In the genomic region with DNA sequence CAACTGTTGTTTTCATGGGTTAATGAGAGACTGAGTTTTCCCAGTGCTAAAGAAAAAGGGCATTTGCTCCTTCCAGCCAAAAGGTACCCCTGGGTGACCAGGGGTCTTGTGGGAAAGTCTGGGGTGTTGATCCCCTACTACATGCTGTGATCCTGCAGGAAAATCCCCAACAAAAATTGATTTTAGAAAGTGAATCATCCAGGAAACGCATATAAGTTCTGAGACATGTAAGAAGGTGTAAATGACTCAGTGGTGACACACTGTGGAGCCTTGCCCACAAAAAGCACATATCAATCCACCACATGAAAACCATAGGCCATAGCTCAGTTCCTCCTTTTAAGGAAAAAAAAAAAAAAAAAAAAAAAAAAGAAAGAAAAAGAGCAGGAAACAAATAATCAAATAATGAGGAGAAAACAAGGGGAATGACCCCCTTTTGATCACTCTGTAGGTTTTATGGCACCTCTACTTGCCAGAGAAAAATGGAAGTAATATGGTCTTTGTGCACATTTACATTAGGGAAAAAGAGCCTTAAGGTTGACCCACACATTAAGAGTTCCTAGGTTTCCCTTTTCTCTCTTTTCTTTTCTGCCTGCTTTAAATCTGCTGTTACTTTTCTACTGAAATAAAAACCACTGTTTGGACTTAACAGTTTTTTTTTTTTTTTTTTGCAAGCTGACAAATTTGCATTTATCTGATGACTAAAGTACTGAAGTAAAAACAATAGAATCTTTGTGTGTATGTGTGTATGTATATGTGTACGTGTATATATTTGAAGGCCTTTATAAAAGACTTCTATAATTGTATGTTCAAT, we compare ENCODE assay signal across 8 cellular contexts.
DNase-seq lines count a peak whose midpoint lies in the region; ATAC-seq and TF ChIP-seq lines count a peak whose summit lies in the region.

No MANE protein-coding gene starts in this region.

- ATAC-seq in activated naive CD4-positive, alpha-beta T cell treated with anti-CD3 and anti-CD28 coated beads, Interleukin-2, amount 50 U/mL, for 72 hours = peak; percentile 99
- ATAC-seq in HG03064 (IDR thresholded peaks at IDR 0.05; ENCODE audit: low read depth, unreplicated experiment) = peak; percentile 100
- ATAC-seq in stimulated activated naive B cell treated with anti-CD40 and anti-IgM and Interleukin-4, amounts not matched to agents 10 μg/mL and 1 μg/mL and 100 μg/mL, for 72 hours (replicated peaks) = peak; percentile 100
- ATAC-seq in HG02970 (IDR thresholded peaks at IDR 0.05; ENCODE audit: low FRiP score, unreplicated experiment) = no peak

- WGBS in tibial nerve, 2 donors = 48 to 51% methylated on average over 2 of the region's 2 CpGs

- no peak overlapping the region for H3K27ac ChIP-seq in tibial nerve

- H3K36me3 ChIP-seq in tibial nerve = no peaks in the 10 kb centered on the region

- H3K27me3 Mint-ChIP-seq in stimulated activated naive B cell treated with anti-CD40 and anti-IgM and Interleukin-4, amounts not matched to agents 10 μg/mL and 1 μg/mL and 100 μg/mL, for 72 hours = peaks cover 0 to 4% of the 10 kb centered on the region in 2 donors

- H3K4me1 Mint-ChIP-seq in stimulated activated naive B cell treated with anti-CD40 and anti-IgM and Interleukin-4, amounts not matched to agents 10 μg/mL and 1 μg/mL and 100 μg/mL, for 72 hours = peaks cover 6 to 9% of the 10 kb centered on the region in 2 donors

- TF ChIP-seq CTCF in tibial nerve (IDR thresholded peaks at IDR 0.05) = no peak

- H3K36me3 Mint-ChIP-seq in activated naive CD4-positive, alpha-beta T cell treated with anti-CD3 and anti-CD28 coated beads, Interleukin-2, amount 50 U/mL, for 72 hours = no peaks in the 10 kb centered on the region
- H3K36me3 Mint-ChIP-seq in stimulated activated naive B cell treated with anti-CD40 and anti-IgM and Interleukin-4, amounts not matched to agents 10 μg/mL and 1 μg/mL and 100 μg/mL, for 72 hours = peaks cover 0 to 1% of the 10 kb centered on the region in 2 donors

- peak in 1 of 2 donors; percentile 4 for DNase-seq in activated naive CD4-positive, alpha-beta T cell treated with anti-CD3 and anti-CD28 coated beads, Interleukin-2, amount 50 U/mL, for 72 hours (ENCODE audit: low spot score in 2 of 2)
- no peak for DNase-seq in activated naive CD4-positive, alpha-beta T cell (lab: John Stamatoyannopoulos, UW)
- DNase-seq in SW 1271 (lab: John Stamatoyannopoulos, UW) (peak; percentile 22 to 76), tibial nerve (ENCODE audit: low spot score in 2 of 2) (no peak), mesenteric fat pad (ENCODE audit: low spot score) (no peak)
- DNase-seq in stimulated activated naive B cell treated with anti-CD40 and anti-IgM and Interleukin-4, amounts not matched to agents 10 μg/mL and 1 μg/mL and 100 μg/mL, for 72 hours = peak; percentile 43

- no peak overlapping the region for H3K4me3 Mint-ChIP-seq in stimulated activated naive B cell treated with anti-CD40 and anti-IgM and Interleukin-4, amounts not matched to agents 10 μg/mL and 1 μg/mL and 100 μg/mL, for 72 hours

- peaks cover 0 to 7% (median 0%) of the 10 kb centered on the region in 4 donors for H3K4me1 ChIP-seq in tibial nerve

- H3K4me3 ChIP-seq in tibial nerve = no peak overlapping the region

- H3K9me3 ChIP-seq in tibial nerve = no peaks in the 10 kb centered on the region

- peaks cover 5 to 6% of the 10 kb centered on the region in 2 donors for H3K9me3 Mint-ChIP-seq in activated naive CD4-positive, alpha-beta T cell treated with anti-CD3 and anti-CD28 coated beads, Interleukin-2, amount 50 U/mL, for 72 hours
- H3K9me3 Mint-ChIP-seq in stimulated activated naive B cell treated with anti-CD40 and anti-IgM and Interleukin-4, amounts not matched to agents 10 μg/mL and 1 μg/mL and 100 μg/mL, for 72 hours = no peaks in the 10 kb centered on the region

- no peak for TF ChIP-seq EP300 in tibial nerve (IDR thresholded peaks at IDR 0.05)

- H3K27ac Mint-ChIP-seq in activated naive CD4-positive, alpha-beta T cell treated with anti-CD3 and anti-CD28 coated beads, Interleukin-2, amount 50 U/mL, for 72 hours = peak overlapping the region in 1 of 2 donors; percentile 51
- peak overlapping the region; percentile 75 for H3K27ac Mint-ChIP-seq in stimulated activated naive B cell treated with anti-CD40 and anti-IgM and Interleukin-4, amounts not matched to agents 10 μg/mL and 1 μg/mL and 100 μg/mL, for 72 hours

- TF ChIP-seq POLR2A in tibial nerve (IDR thresholded peaks at IDR 0.05) = no peak

- H3K27me3 ChIP-seq in tibial nerve = no peaks in the 10 kb centered on the region

Comparison
In these comparisons a context has a peak if more than half of its experiments do, and no peak if none do; other contexts are left out.
1. DNase-seq: peak in SW 1271 (2 of 2) and stimulated activated naive B cell treated with anti-CD40 and anti-IgM and Interleukin-4, amounts not matched to agents 10 μg/mL and 1 μg/mL and 100 μg/mL, for 72 hours (single experiment); none in activated naive CD4-positive, alpha-beta T cell (0 of 4), tibial nerve (0 of 2) and mesenteric fat pad (single experiment).